Comparison of ENCODE assay signal across 9 cellular contexts in the genomic region with DNA sequence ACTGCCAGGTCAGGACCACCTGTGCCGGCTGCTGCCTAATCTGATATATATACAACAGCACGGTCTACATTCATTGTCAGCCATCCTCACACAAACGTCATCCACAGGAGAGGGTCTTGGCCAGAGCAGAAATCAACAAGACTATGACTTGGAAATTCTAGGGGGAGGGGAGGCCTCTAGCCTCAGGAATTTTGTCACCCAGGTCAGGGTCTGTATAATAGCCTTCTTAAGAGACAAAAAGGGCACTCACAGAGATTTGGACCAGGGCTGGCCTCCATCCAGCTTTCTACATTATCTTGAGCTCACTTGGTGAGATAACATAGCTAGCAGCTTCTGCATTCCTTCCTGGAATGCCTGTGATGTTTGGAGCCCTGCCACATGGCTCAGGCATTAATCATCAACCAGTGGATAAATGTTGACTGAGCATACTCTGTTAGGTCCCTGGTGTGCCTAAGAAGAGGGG. TPM values are rescaled to one million over a fixed set of nuclear protein-coding genes. Genes with fewer than 3 reads are reported as not detected.
A peak's percentile ranks its signal among the peaks of the same experiment; 100 is the strongest.
DNase-seq lines count a peak whose midpoint lies in the region; ATAC-seq and TF ChIP-seq lines count a peak whose summit lies in the region.
"Had no signal": no experiment of that assay in that cellular context is flagged by ENCODE, and none has a peak within 500 bp of the region (broad histone marks: within the 10 kb centered on the region; RNA-seq: fewer than 3 reads in every experiment).

No MANE protein-coding gene starts in this region.

- intact Hi-C loops in natural killer cell (cut with micrococcal nuclease), result no loop called here

- H3K27ac Mint-ChIP-seq in natural killer cell, result no peak overlapping the region

- H3K79me2 ChIP-seq in smooth muscle cell (ENCODE audit: low read depth), result no peaks in the 10 kb centered on the region

- no peaks in the 10 kb centered on the region for H4K20me1 ChIP-seq in smooth muscle cell (ENCODE audit: low read depth)

- H3K36me3 Mint-ChIP-seq in natural killer cell, result no peaks in the 10 kb centered on the region

- ATAC-seq in GM19463 (IDR thresholded peaks at IDR 0.05; ENCODE audit: unreplicated experiment), result no peak
- ATAC-seq in natural killer cell, result no peak

- no peaks in the 10 kb centered on the region for H3K9me3 Mint-ChIP-seq in natural killer cell

- DNase-seq in HFF-Myc (ENCODE audit: extremely low read depth, low read depth), result peak; percentile 79
- DNase-seq in amniotic epithelial cell (ENCODE audit: low read depth), result peak; percentile 95
- peak; percentile 93 for DNase-seq in right atrium auricular region (ENCODE audit: low spot score)
- no peak for DNase-seq in smooth muscle cell (lab: John Stamatoyannopoulos, UW; ENCODE audit: unreplicated experiment)
- DNase-seq in natural killer cell, result no peak
- no peak for DNase-seq in activated CD4-positive, CD25-positive, alpha-beta regulatory T cell treated with anti-CD3 and anti-CD28 coated beads, Interleukin-2, amount 50 U/mL, for 72 hours
- no peak for DNase-seq in GDM1 (lab: John Stamatoyannopoulos, UW)
- DNase-seq: stimulated activated CD4-positive, alpha-beta T cell treated with anti-CD3 and anti-CD28 coated beads, Interleukin-4, amount 100 ng/mL, for 4 hours had no signal

- H3K4me1 ChIP-seq in right atrium auricular region (peaks cover 0 to 16% of the 10 kb centered on the region in 2 donors), smooth muscle cell (ENCODE audit: low read depth) (peaks cover 4% of the 10 kb centered on the region)

- 23% methylated on average over 3 of the region's 3 CpGs for WGBS in smooth muscle cell (ENCODE audit: low lambda C conversion rate)

- no peak overlapping the region for H3K4me3 Mint-ChIP-seq in natural killer cell

- TF ChIP-seq CTCF in HFF-Myc (IDR thresholded peaks at IDR 0.05; ENCODE audit: low read depth, low read length, missing control alignments) (no peak), right atrium auricular region (IDR thresholded peaks at IDR 0.05) (no peak), smooth muscle cell (IDR thresholded peaks at IDR 0.05; ENCODE audit: borderline replicate concordance, insufficient read depth, poor library complexity, severe bottlenecking) (no peak), natural killer cell (IDR thresholded peaks at IDR 0.05) (no peak)

- H2AFZ ChIP-seq in smooth muscle cell (ENCODE audit: low read depth), result no peak overlapping the region

- H3K27me3 ChIP-seq in right atrium auricular region, result no peaks in the 10 kb centered on the region
- no peaks in the 10 kb centered on the region for H3K27me3 ChIP-seq in smooth muscle cell (ENCODE audit: low read depth)

- H3F3A ChIP-seq in smooth muscle cell (ENCODE audit: low read depth), result peaks cover 19% of the 10 kb centered on the region

- H3K4me3 ChIP-seq in HFF-Myc (replicated peaks; ENCODE audit: low read depth, low read length), result no peak overlapping the region
- no peak overlapping the region for H3K4me3 ChIP-seq in right atrium auricular region
- H3K4me3 ChIP-seq in smooth muscle cell, result no peak overlapping the region

- H3K27ac ChIP-seq in right atrium auricular region, result peak overlapping the region in 1 of 2 donors; percentile 58
- H3K27ac ChIP-seq in smooth muscle cell (ENCODE audit: low read depth), result peak overlapping the region; percentile 44

- peaks cover 17 to 68% of the 10 kb centered on the region in 2 donors for H3K27me3 Mint-ChIP-seq in natural killer cell (ENCODE audit: low read depth in 2 of 2)

- peaks cover 2% of the 10 kb centered on the region in 2 donors for H3K4me1 Mint-ChIP-seq in natural killer cell

- H3K36me3 ChIP-seq in right atrium auricular region, result no peaks in the 10 kb centered on the region
- no peaks in the 10 kb centered on the region for H3K36me3 ChIP-seq in smooth muscle cell (ENCODE audit: low read depth)

- H3K9ac ChIP-seq in smooth muscle cell (ENCODE audit: low read depth), result no peak overlapping the region

- H3K4me2 ChIP-seq in smooth muscle cell, result peak overlapping the region; percentile 14

- H3K9me3 ChIP-seq in right atrium auricular region (no peaks in the 10 kb centered on the region), smooth muscle cell (replicated peaks; ENCODE audit: low read depth) (no peaks in the 10 kb centered on the region)

RNA-seq across cellular contexts. Expression of gene CTIF, which starts 50.4 kb away (rescaled TPM):
- total RNA-seq in right atrium auricular region (10 to 100 TPM; 30.6 to 61.2 TPM), smooth muscle cell (25.3 and 26.0 TPM in 2 replicates), natural killer cell (10 to 100 TPM in 1 of 3 donors, 1 to 10 TPM in 2; 6.9 to 10.2 (median 8.2) TPM)
- polyA plus RNA-seq in smooth muscle cell, result 22.2 and 30.9 TPM in 2 replicates

Comparison
In these comparisons a context has a peak if more than half of its experiments do, and no peak if none do; other contexts are left out.
1. DNase-seq: peak in HFF-Myc (single experiment), amniotic epithelial cell (single experiment) and right atrium auricular region (single experiment); none in smooth muscle cell (single experiment), natural killer cell (single experiment), activated CD4-positive, CD25-positive, alpha-beta regulatory T cell treated with anti-CD3 and anti-CD28 coated beads, Interleukin-2, amount 50 U/mL, for 72 hours (single experiment) and GDM1 (single experiment).